Comparison of ENCODE assay signal across 27 cellular contexts in genomic region chr22:45883811-45884170, GRCh38.
"Had no signal": no experiment of that assay in that cellular context is flagged by ENCODE, and none has a peak within 500 bp of the region (broad histone marks: within the 10 kb centered on the region; RNA-seq: fewer than 3 reads in every experiment).

No MANE protein-coding gene starts in this region.

- H3K4me1 ChIP-seq: foreskin keratinocyte, right lobe of liver, transverse colon had no signal

- H3K36me3 Mint-ChIP-seq: activated naive CD8-positive, alpha-beta T cell had no signal

- H3K27ac Mint-ChIP-seq: activated CD4-positive, alpha-beta memory T cell treated with anti-CD3 and anti-CD28 coated beads, Interleukin-2, amount 10 ng/mL, durations not matched to agents 7 days and 5 days; activated CD4-positive, alpha-beta T cell treated with anti-CD3 and anti-CD28 coated beads, Interleukin-2, amount 10 ng/mL, durations not matched to agents 7 days and 5 days; activated naive CD8-positive, alpha-beta T cell; activated T-cell treated with anti-CD3 and anti-CD28 coated beads, Interleukin-2, amount 50 U/mL, for 24 hours; nephron; progenitor cell of endocrine pancreas; T-helper 1 cell treated with Interleukin-12 subunit alpha and Interleukin-12 subunit beta and Interleukin-4 antibody, amounts not matched to agents 30 μg/mL and 1 μg/mL, for 36 hours had no signal

- H3K4me1 Mint-ChIP-seq: activated CD4-positive, alpha-beta memory T cell treated with anti-CD3 and anti-CD28 coated beads, Interleukin-2, amount 10 ng/mL, durations not matched to agents 7 days and 5 days; activated CD4-positive, alpha-beta T cell treated with anti-CD3 and anti-CD28 coated beads, Interleukin-2, amount 10 ng/mL, durations not matched to agents 7 days and 5 days had no signal

- H3K27ac ChIP-seq: body of pancreas, coronary artery, dorsolateral prefrontal cortex, esophagus muscularis mucosa, foreskin keratinocyte, ovary, right lobe of liver, skin epidermis, testis, transverse colon, uterus, WERI-Rb-1 had no signal

- H3K27me3 ChIP-seq: body of pancreas, ovary, right lobe of liver, testis, uterus had no signal

- ATAC-seq: activated CD4-positive, CD25-positive, alpha-beta regulatory T cell treated with anti-CD3 and anti-CD28 coated beads, Interleukin-2, amount 50 U/mL, for 24 hours; body of pancreas; right lobe of liver; stimulated activated naive CD8-positive, alpha-beta T cell treated with anti-CD3 and anti-CD28 coated beads, Interleukin-15, Interleukin-2, amounts not matched to agents 100 U/mL and 50 U/mL, for 24 hours had no signal

- H3K9me3 ChIP-seq: body of pancreas, esophagus muscularis mucosa, ovary, right lobe of liver, testis, transverse colon, uterus had no signal

- H3K36me3 ChIP-seq: esophagus muscularis mucosa, ovary, right lobe of liver, transverse colon, uterus, WERI-Rb-1 had no signal

- DNase-seq: activated CD4-positive, alpha-beta memory T cell treated with anti-CD3 and anti-CD28 coated beads, Interleukin-2, amount 10 ng/mL, durations not matched to agents 7 days and 5 days; activated CD4-positive, alpha-beta T cell treated with anti-CD3 and anti-CD28 coated beads, Interleukin-2, amount 10 ng/mL, durations not matched to agents 7 days and 5 days; activated CD8-positive, alpha-beta memory T cell treated with anti-CD3 and anti-CD28 coated beads, Interleukin-2, amount 50 U/mL, for 48 hours; activated naive CD4-positive, alpha-beta T cell treated with Interleukin-2 at 50 U/mL for 16 hours; activated T-cell treated with anti-CD3 and anti-CD28 coated beads, Interleukin-2, amount 50 U/mL, for 24 hours; cerebellar nuclear complex; foreskin keratinocyte; stimulated activated CD4-positive, alpha-beta T cell treated with anti-CD3 and anti-CD28 coated beads, Interleukin-12 subunit alpha, Interleukin-12 subunit beta, amount 100 ng/mL, for 4 hours; stimulated activated CD4-positive, alpha-beta T cell treated with anti-CD3 and anti-CD28 coated beads, Interleukin-4, amount 100 ng/mL, for 1 hour; stimulated activated naive CD8-positive, alpha-beta T cell treated with anti-CD3 and anti-CD28 coated beads, Interleukin-15, Interleukin-2, amounts not matched to agents 100 U/mL and 50 U/mL, for 24 hours; T-helper 9 cell; testis; transverse colon had no signal

- H3K4me3 Mint-ChIP-seq: activated CD4-positive, alpha-beta memory T cell treated with anti-CD3 and anti-CD28 coated beads, Interleukin-2, amount 10 ng/mL, durations not matched to agents 7 days and 5 days; activated CD4-positive, alpha-beta T cell treated with anti-CD3 and anti-CD28 coated beads, Interleukin-2, amount 10 ng/mL, durations not matched to agents 7 days and 5 days; activated naive CD8-positive, alpha-beta T cell; activated T-cell treated with anti-CD3 and anti-CD28 coated beads, Interleukin-2, amount 50 U/mL, for 24 hours; nephron; T-helper 1 cell treated with Interleukin-12 subunit alpha and Interleukin-12 subunit beta and Interleukin-4 antibody, amounts not matched to agents 30 μg/mL and 1 μg/mL, for 36 hours had no signal

- H3K9me3 Mint-ChIP-seq: activated CD4-positive, alpha-beta memory T cell treated with anti-CD3 and anti-CD28 coated beads, Interleukin-2, amount 10 ng/mL, durations not matched to agents 7 days and 5 days; activated CD4-positive, alpha-beta T cell treated with anti-CD3 and anti-CD28 coated beads, Interleukin-2, amount 10 ng/mL, durations not matched to agents 7 days and 5 days; activated T-cell treated with anti-CD3 and anti-CD28 coated beads, Interleukin-2, amount 50 U/mL, for 24 hours; nephron; T-helper 1 cell treated with Interleukin-12 subunit alpha and Interleukin-12 subunit beta and Interleukin-4 antibody, amounts not matched to agents 30 μg/mL and 1 μg/mL, for 36 hours had no signal

- H3K4me3 ChIP-seq: body of pancreas, coronary artery, dorsolateral prefrontal cortex, esophagus muscularis mucosa, ovary, right lobe of liver, skin epidermis, testis, transverse colon, uterus had no signal
